ENCODE assay signal across 14 cellular contexts in genomic region chr11:68446046-68446725, GRCh38.
"Had no signal": no experiment of that assay in that cellular context is flagged by ENCODE, and none has a peak within 500 bp of the region (broad histone marks: within the 10 kb centered on the region; RNA-seq: fewer than 3 reads in every experiment).

No MANE protein-coding gene starts in this region.

- H3K27ac Mint-ChIP-seq: activated naive CD8-positive, alpha-beta T cell treated with anti-CD3 and anti-CD28 coated beads, Interleukin-2, amount 10 ng/mL, durations not matched to agents 7 days and 5 days; dendritic cell treated with granulocyte-macrophage colony-stimulating factor and Interleukin-4, amounts not matched to agents 40 ng/mL and 50 ng/mL, for 4 days; type B pancreatic cell had no signal

- H3K4me2 ChIP-seq: hepatocyte had no signal

- H3K79me2 ChIP-seq: hepatocyte had no signal

- H3K27me3 ChIP-seq: hepatocyte, ovary had no signal

- H3K9me3 Mint-ChIP-seq: activated naive CD8-positive, alpha-beta T cell treated with anti-CD3 and anti-CD28 coated beads, Interleukin-2, amount 10 ng/mL, durations not matched to agents 7 days and 5 days; dendritic cell treated with granulocyte-macrophage colony-stimulating factor and Interleukin-4, amounts not matched to agents 40 ng/mL and 50 ng/mL, for 4 days; type B pancreatic cell had no signal

- H2AFZ ChIP-seq: hepatocyte had no signal

- DNase-seq: activated CD4-positive, alpha-beta T cell treated with anti-CD3 and anti-CD28 coated beads, Interleukin-2, amount 50 U/mL, for 4 hours; activated CD4-positive, CD25-positive, alpha-beta regulatory T cell treated with anti-CD3 and anti-CD28 coated beads, Interleukin-2, amount 50 U/mL, for 72 hours; activated naive CD4-positive, alpha-beta T cell; activated naive CD8-positive, alpha-beta T cell treated with anti-CD3 and anti-CD28 coated beads, Interleukin-2, amount 10 ng/mL, durations not matched to agents 7 days and 5 days; activated T-cell treated with anti-CD3 and anti-CD28 coated beads for 4 hours; ovary; stimulated activated CD4-positive, alpha-beta T cell treated with anti-CD3 and anti-CD28 coated beads, Interleukin-15, amount 100 ng/mL, for 24 hours; stimulated activated CD4-positive, alpha-beta T cell treated with anti-CD3 and anti-CD28 coated beads, Interleukin-4, amount 100 ng/mL, for 1 hour; stimulated activated naive CD4-positive, alpha-beta T cell treated with Interleukin-2 at 50 U/mL for 16 hours; T-helper 1 cell; T1000 had no signal

- H3K27me3 Mint-ChIP-seq: activated naive CD8-positive, alpha-beta T cell treated with anti-CD3 and anti-CD28 coated beads, Interleukin-2, amount 10 ng/mL, durations not matched to agents 7 days and 5 days; dendritic cell treated with granulocyte-macrophage colony-stimulating factor and Interleukin-4, amounts not matched to agents 40 ng/mL and 50 ng/mL, for 4 days; type B pancreatic cell had no signal

- H3K27ac ChIP-seq: hepatocyte, ovary had no signal

- H3K9me3 ChIP-seq: ovary had no signal

- H3K4me3 Mint-ChIP-seq: activated naive CD8-positive, alpha-beta T cell treated with anti-CD3 and anti-CD28 coated beads, Interleukin-2, amount 10 ng/mL, durations not matched to agents 7 days and 5 days; dendritic cell treated with granulocyte-macrophage colony-stimulating factor and Interleukin-4, amounts not matched to agents 40 ng/mL and 50 ng/mL, for 4 days; type B pancreatic cell had no signal

- H3K4me3 ChIP-seq: hepatocyte, ovary had no signal

- H3K36me3 ChIP-seq: ovary had no signal
